ENCODE assay signal across 34 cellular contexts in genomic region chr1:222189218-222189617, GRCh38.
"Had no signal": no experiment of that assay in that cellular context is flagged by ENCODE, and none has a peak within 500 bp of the region (broad histone marks: within the 10 kb centered on the region; RNA-seq: fewer than 3 reads in every experiment).

No MANE protein-coding gene starts in this region.

- H3K9me3 ChIP-seq: MG63 had no signal

- H3K27me3 ChIP-seq: MG63 had no signal

- H3K36me3 ChIP-seq: MG63 had no signal

- DNase-seq: Karpas-422, Kasumi-1, MG63, MM.1S, MV-4-11, NCI-H1048, NCI-H1092, NCI-H1092 treated with DMSO at 0.1 percent for 48 hours, NCI-H1105, NCI-H1105 treated with DMSO at 0.1 percent for 48 hours, NCI-H1417, NCI-H1417 treated with DMSO at 0.1 percent for 48 hours, NCI-H1436, NCI-H1436 treated with DMSO at 0.1 percent for 48 hours, NCI-H146, NCI-H1694, NCI-H1694 treated with DMSO at 0.1 percent for 48 hours, NCI-H187, NCI-H187 treated with DMSO at 0.1 percent for 48 hours, NCI-H1930, NCI-H2029, NCI-H2029 treated with DMSO at 0.1 percent for 48 hours, NCI-H2081, NCI-H2081 treated with DMSO at 0.1 percent for 48 hours, NCI-H2107, NCI-H2171, NCI-H2171 treated with DMSO at 0.1 percent for 48 hours, NCI-H2227 treated with DMSO at 0.1 percent for 48 hours, NCI-H226, NCI-H345, NCI-H446, NCI-H446 treated with DMSO at 0.1 percent for 48 hours, NCI-H510A, NCI-H510A treated with DMSO at 0.1 percent for 48 hours had no signal

- H3K4me3 ChIP-seq: MG63 had no signal
